20 cellular contexts compared by ENCODE assay signal in genomic region chr17:44601574-44602372, GRCh38.
A peak's percentile ranks its signal among the peaks of the same experiment; 100 is the strongest.
DNase-seq lines count a peak whose midpoint lies in the region; ATAC-seq, FAIRE-seq and TF ChIP-seq lines count a peak whose summit lies in the region.
"Had no signal": no experiment of that assay in that cellular context is flagged by ENCODE, and none has a peak within 500 bp of the region (broad histone marks: within the 10 kb centered on the region; RNA-seq: fewer than 3 reads in every experiment).

No MANE protein-coding gene starts in this region.

- ATAC-seq in GM21619 (IDR thresholded peaks at IDR 0.05; ENCODE audit: unreplicated experiment) = no peak
- ATAC-seq: activated CD8-positive, alpha-beta T cell treated with anti-CD3 and anti-CD28 coated beads for 36 hours; activated T-cell treated with anti-CD3 and anti-CD28 coated beads, Interleukin-2, amount 50 U/mL, for 4 hours; CD8-positive, alpha-beta T cell; mucosa of descending colon had no signal

- peak; percentile 84 for FAIRE-seq in HTR-8/SVneo (lab: Jason Lieb, UNC)

- no peaks in the 10 kb centered on the region for H3K27me3 Mint-ChIP-seq in nephron (ENCODE audit: low read depth)

- TF ChIP-seq CTCF in choroid plexus epithelial cell (conservative IDR thresholded peaks at IDR 0.05; ENCODE audit: low read depth, low read length) (no peak), nephron (IDR thresholded peaks at IDR 0.05; ENCODE audit: unreplicated experiment in 3 of 3) (no peak)

- H3K4me3 Mint-ChIP-seq in nephron = no peak overlapping the region
- H3K4me3 Mint-ChIP-seq: activated CD8-positive, alpha-beta T cell treated with anti-CD3 and anti-CD28 coated beads for 36 hours; activated naive CD4-positive, alpha-beta T cell treated with anti-CD3 and anti-CD28 coated beads, Interleukin-2, amount 10 ng/mL, durations not matched to agents 7 days and 5 days; activated T-cell treated with anti-CD3 and anti-CD28 coated beads, Interleukin-2, amount 50 U/mL, for 4 hours; CD8-positive, alpha-beta T cell had no signal

- peak overlapping the region; percentile 76 to 82 (median 77) for H3K27ac Mint-ChIP-seq in nephron
- H3K27ac Mint-ChIP-seq: activated CD8-positive, alpha-beta T cell treated with anti-CD3 and anti-CD28 coated beads for 36 hours; activated naive CD4-positive, alpha-beta T cell treated with anti-CD3 and anti-CD28 coated beads, Interleukin-2, amount 10 ng/mL, durations not matched to agents 7 days and 5 days; CD8-positive, alpha-beta T cell had no signal

- H3K36me3 Mint-ChIP-seq in nephron (ENCODE audit: low read depth) = no peaks in the 10 kb centered on the region
- H3K36me3 Mint-ChIP-seq: activated naive CD4-positive, alpha-beta T cell treated with anti-CD3 and anti-CD28 coated beads, Interleukin-2, amount 10 ng/mL, durations not matched to agents 7 days and 5 days; CD8-positive, alpha-beta T cell had no signal

- DNase-seq in AG20443 (ENCODE audit: low spot score) = peak; percentile 41
- DNase-seq in HTR-8/SVneo (ENCODE audit: insufficient read length, low spot score) = no peak
- peak; percentile 28 for DNase-seq in choroid plexus epithelial cell (ENCODE audit: low read depth)
- DNase-seq in SHP77 treated with DMSO at 0.1 percent for 48 hours (lab: John Stamatoyannopoulos, UW) = no peak
- DNase-seq in OCI-M1 (lab: John Stamatoyannopoulos, UW) = no peak
- DNase-seq in DMS153 (lab: John Stamatoyannopoulos, UW) = no peak
- DNase-seq: activated CD8-positive, alpha-beta T cell treated with anti-CD3 and anti-CD28 coated beads for 36 hours; activated naive CD4-positive, alpha-beta T cell treated with anti-CD3 and anti-CD28 coated beads, Interleukin-2, amount 10 ng/mL, durations not matched to agents 7 days and 5 days; activated T-cell treated with anti-CD3 and anti-CD28 coated beads, Interleukin-2, amount 50 U/mL, for 4 hours; CD8-positive, alpha-beta T cell; foreskin melanocyte; mucosa of descending colon; NCI-H2107; occipital lobe; stimulated activated naive CD4-positive, alpha-beta T cell treated with Interleukin-2 at 50 U/mL for 16 hours had no signal

- H3K9me3 Mint-ChIP-seq in nephron = no peaks in the 10 kb centered on the region
- H3K9me3 Mint-ChIP-seq: activated CD8-positive, alpha-beta T cell treated with anti-CD3 and anti-CD28 coated beads for 36 hours; activated naive CD4-positive, alpha-beta T cell treated with anti-CD3 and anti-CD28 coated beads, Interleukin-2, amount 10 ng/mL, durations not matched to agents 7 days and 5 days; activated T-cell treated with anti-CD3 and anti-CD28 coated beads, Interleukin-2, amount 50 U/mL, for 4 hours; CD8-positive, alpha-beta T cell had no signal

- H3K4me1 Mint-ChIP-seq in nephron = peaks cover 59% of the 10 kb centered on the region
- H3K4me1 Mint-ChIP-seq: activated naive CD4-positive, alpha-beta T cell treated with anti-CD3 and anti-CD28 coated beads, Interleukin-2, amount 10 ng/mL, durations not matched to agents 7 days and 5 days had no signal

- no peak overlapping the region for H3K4me3 ChIP-seq in choroid plexus epithelial cell (ENCODE audit: low read depth, low read length)
- H3K4me3 ChIP-seq: mucosa of descending colon, right atrium auricular region, SJSA1, tibial nerve had no signal

Comparison
In these comparisons a context has a peak if more than half of its experiments do, and no peak if none do; other contexts are left out.
1. DNase-seq: peak in AG20443 (single experiment) and choroid plexus epithelial cell (single experiment); none in HTR-8/SVneo (single experiment), SHP77 treated with DMSO at 0.1 percent for 48 hours (single experiment), OCI-M1 (single experiment) and DMS153 (single experiment).